ENCODE assay signal across 8 cellular contexts in genomic region chr9:127004946-127005769, GRCh38.
A peak's percentile ranks its signal among the peaks of the same experiment; 100 is the strongest.
DNase-seq lines count a peak whose midpoint lies in the region; ATAC-seq lines count a peak whose summit lies in the region.

No MANE protein-coding gene starts in this region.

- ATAC-seq in HG03097 (IDR thresholded peaks at IDR 0.05; ENCODE audit: low FRiP score, unreplicated experiment), result peak; percentile 88
- ATAC-seq in central memory CD8-positive, alpha-beta T cell (replicated peaks; ENCODE audit: extremely low read depth, poor library complexity, severe bottlenecking), result peak; percentile 99

- peaks cover 4% of the 10 kb centered on the region for H3K36me3 Mint-ChIP-seq in central memory CD8-positive, alpha-beta T cell (ENCODE audit: insufficient read depth)

- peaks cover 28% of the 10 kb centered on the region for H3K4me1 Mint-ChIP-seq in central memory CD8-positive, alpha-beta T cell

- H3K9me3 Mint-ChIP-seq in central memory CD8-positive, alpha-beta T cell, result no peaks in the 10 kb centered on the region

- no peaks in the 10 kb centered on the region for H3K27me3 Mint-ChIP-seq in central memory CD8-positive, alpha-beta T cell

- DNase-seq in GM19240 (ENCODE audit: insufficient read length, low spot score) (peak; percentile 80), NCI-H128 (lab: John Stamatoyannopoulos, UW; ENCODE audit: unreplicated experiment) (no peak), iPS-NIHi11 (ENCODE audit: low spot score) (no peak), D341Med (ENCODE audit: low spot score) (no peak)
- DNase-seq in activated CD4-positive, CD25-positive, alpha-beta regulatory T cell treated with anti-CD3 and anti-CD28 coated beads, Interleukin-2, amount 50 U/mL, for 72 hours, result peak; percentile 47
- DNase-seq in central memory CD8-positive, alpha-beta T cell (ENCODE audit: low spot score in 2 of 2), result peak in 1 of 2 donors; percentile 70
- DNase-seq in stimulated activated CD4-positive, alpha-beta T cell treated with anti-CD3 and anti-CD28 coated beads, Interleukin-2, amount 100 ng/mL, for 4 hours (ENCODE audit: low read depth), result peak; percentile 54

- peak overlapping the region; percentile 27 for H3K4me3 Mint-ChIP-seq in central memory CD8-positive, alpha-beta T cell

- peak overlapping the region; percentile 84 for H3K27ac Mint-ChIP-seq in central memory CD8-positive, alpha-beta T cell (ENCODE audit: low read depth)

Comparison
In these comparisons a context has a peak if more than half of its experiments do, and no peak if none do; other contexts are left out.
1. DNase-seq: peak in GM19240 (single experiment), activated CD4-positive, CD25-positive, alpha-beta regulatory T cell treated with anti-CD3 and anti-CD28 coated beads, Interleukin-2, amount 50 U/mL, for 72 hours (single experiment) and stimulated activated CD4-positive, alpha-beta T cell treated with anti-CD3 and anti-CD28 coated beads, Interleukin-2, amount 100 ng/mL, for 4 hours (single experiment); none in NCI-H128 (single experiment), iPS-NIHi11 (single experiment) and D341Med (single experiment).